8 cellular contexts compared by ENCODE assay signal in the genomic region with DNA sequence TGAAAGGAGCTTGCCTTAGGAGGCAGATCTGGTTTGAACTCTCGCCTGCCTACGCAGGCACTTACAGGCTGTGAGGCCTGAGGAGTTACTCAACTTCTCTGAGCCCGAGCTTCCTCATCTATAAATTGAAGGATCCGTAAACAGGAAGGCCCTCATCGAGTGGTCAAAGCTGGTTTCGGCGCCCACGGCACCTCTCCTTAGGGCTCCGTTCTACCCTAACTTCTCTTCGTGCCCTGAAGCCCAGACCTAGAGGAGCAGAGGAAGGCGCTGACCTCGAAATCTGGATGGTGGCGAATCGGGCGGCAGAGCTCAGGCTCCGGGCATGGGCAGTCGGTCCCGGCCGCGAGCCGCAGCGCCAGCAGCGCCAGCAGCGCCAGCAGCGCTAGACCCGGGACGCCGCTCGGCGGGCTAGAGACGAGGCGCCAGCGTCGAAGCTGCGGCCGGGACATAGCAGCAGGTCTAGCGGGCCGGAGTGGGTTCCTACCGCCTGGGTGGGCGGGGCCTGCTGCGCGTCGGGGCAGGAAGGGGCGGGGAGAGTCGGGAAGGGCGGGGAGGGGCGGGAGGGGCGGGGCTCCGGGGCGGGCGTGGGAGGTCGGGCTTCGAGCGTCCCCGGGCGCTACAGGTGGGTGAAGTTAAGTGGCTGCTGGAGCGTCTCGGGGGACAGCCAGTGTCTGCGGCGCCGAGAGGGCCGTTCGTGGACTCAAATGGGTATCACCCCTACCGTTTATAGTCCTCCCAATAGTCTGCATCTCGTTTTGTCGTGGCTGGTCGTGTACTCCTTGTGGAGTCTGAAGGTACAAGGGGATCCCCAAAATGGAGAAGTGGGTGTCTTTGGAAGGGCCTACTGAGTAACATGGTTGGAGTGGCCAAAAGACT. TPM values are rescaled to one million over a fixed set of nuclear protein-coding genes. Genes with fewer than 3 reads are reported as not detected.
DNase-seq lines count a peak whose midpoint lies in the region; ATAC-seq and TF ChIP-seq lines count a peak whose summit lies in the region.

A gene with protein sequence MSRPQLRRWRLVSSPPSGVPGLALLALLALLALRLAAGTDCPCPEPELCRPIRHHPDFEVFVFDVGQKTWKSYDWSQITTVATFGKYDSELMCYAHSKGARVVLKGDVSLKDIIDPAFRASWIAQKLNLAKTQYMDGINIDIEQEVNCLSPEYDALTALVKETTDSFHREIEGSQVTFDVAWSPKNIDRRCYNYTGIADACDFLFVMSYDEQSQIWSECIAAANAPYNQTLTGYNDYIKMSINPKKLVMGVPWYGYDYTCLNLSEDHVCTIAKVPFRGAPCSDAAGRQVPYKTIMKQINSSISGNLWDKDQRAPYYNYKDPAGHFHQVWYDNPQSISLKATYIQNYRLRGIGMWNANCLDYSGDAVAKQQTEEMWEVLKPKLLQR (minus strand): TSS at position 474 of the 876 bp plus-strand sequence. CDS start 25 bp downstream, at position 449.

- H3K4me1 ChIP-seq in NT2/D1 (ENCODE audit: insufficient read depth, insufficient read length) (peaks cover 1% of the 10 kb centered on the region), endodermal cell (ENCODE audit: control insufficient read depth, insufficient read depth, low read length) (no peaks in the 10 kb centered on the region)

- WGBS in endodermal cell (ENCODE audit: insufficient coverage in 1 of 2, insufficient read length in 1 of 2), 2 experiments: 2 to 5% methylated on average over 19 to 58 of the region's 67 CpGs

- peaks cover 23% of the 10 kb centered on the region for H3K4me1 Mint-ChIP-seq in endodermal cell

- peak within 1 kb of the TSS; percentile 77 for H3K4me3 ChIP-seq in NT2/D1 (ENCODE audit: insufficient read length, low read depth)
- H3K4me3 ChIP-seq in endodermal cell (ENCODE audit: low read length): peak within 1 kb of the TSS; percentile 89

- no peak for TF ChIP-seq CTCF in endodermal cell (conservative IDR thresholded peaks at IDR 0.05)

- H3K27me3 ChIP-seq in NT2/D1 (ENCODE audit: insufficient read depth, insufficient read length) (peaks cover 6% of the 10 kb centered on the region), endodermal cell (ENCODE audit: control insufficient read depth, insufficient read depth, low read length, poor library complexity, severe bottlenecking) (no peaks in the 10 kb centered on the region)

- H3K27ac Mint-ChIP-seq in endodermal cell: peak within 1 kb of the TSS; percentile 99

- H3K36me3 Mint-ChIP-seq in endodermal cell (ENCODE audit: low read depth): peaks cover 19% of the 10 kb centered on the region

- no peaks in the 10 kb centered on the region for H3K9me3 Mint-ChIP-seq in endodermal cell

- peak; percentile 83 for ATAC-seq in GM21360 (IDR thresholded peaks at IDR 0.05; ENCODE audit: unreplicated experiment)

- H3K4me3 Mint-ChIP-seq in endodermal cell: peak within 1 kb of the TSS; percentile 89

- peak within 1 kb of the TSS; percentile 86 for H3K27ac ChIP-seq in endodermal cell (ENCODE audit: low read depth, low read length)

- peaks cover 13% of the 10 kb centered on the region for H3K36me3 ChIP-seq in NT2/D1 (ENCODE audit: insufficient read depth, insufficient read length, low read length)
- H3K36me3 ChIP-seq in endodermal cell (ENCODE audit: control insufficient read depth, insufficient read depth, low read length): peaks cover 23% of the 10 kb centered on the region

- H3K9me3 ChIP-seq in NT2/D1 (ENCODE audit: insufficient read depth, low read length) (peaks cover 4% of the 10 kb centered on the region), endodermal cell (ENCODE audit: control insufficient read depth, low read length) (peaks cover 13% of the 10 kb centered on the region)

- DNase-seq in COR-L47 (lab: John Stamatoyannopoulos, UW) (peak; percentile 85), HT-29 (ENCODE audit: low spot score) (peak; percentile 92), NT2/D1 (ENCODE audit: low read depth, low spot score) (peak; percentile 84), endodermal cell (peak; percentile 95), mesenteric fat pad (ENCODE audit: low spot score) (peak; percentile 97)
- DNase-seq in activated CD8-positive, alpha-beta memory T cell treated with anti-CD3 and anti-CD28 coated beads, Interleukin-2, amount 50 U/mL, for 24 hours (ENCODE audit: extremely low read depth): peak; percentile 54
- peak; percentile 66 for DNase-seq in stimulated activated CD8-positive, alpha-beta memory T cell treated with anti-CD3 and anti-CD28 coated beads, Interleukin-15, amount 100 ng/mL, for 24 hours (ENCODE audit: low read depth)

- H3K27me3 Mint-ChIP-seq in endodermal cell (ENCODE audit: insufficient read depth): peaks cover 2% of the 10 kb centered on the region

- H3K9ac ChIP-seq in NT2/D1 (ENCODE audit: insufficient read length, low read depth): peak within 1 kb of the TSS; percentile 96
- H3K9ac ChIP-seq in endodermal cell (ENCODE audit: extremely low read depth, low read length, poor library complexity, severe bottlenecking): peak within 1 kb of the TSS; percentile 98

RNA-seq across cellular contexts. Expression of the gene that starts here (rescaled TPM):
- 1.8 and 2.8 TPM in 2 replicates for total RNA-seq in HT-29 (2014; rRNA removed; shearing (Covaris generic))
- total RNA-seq in endodermal cell: 10 to 100 TPM; 12.3 to 19.6 TPM
- 13.2 TPM for polyA plus RNA-seq in endodermal cell (2013, experiment 1 of 2)
- 12.3 TPM for polyA plus RNA-seq in endodermal cell (2013, experiment 2 of 2)
- 16.8 TPM for total RNA-seq in mesenteric fat pad

Comparison
In these comparisons a context has a peak if more than half of its experiments do, and no peak if none do; other contexts are left out.
1. Peak in every context shown above with its lines: DNase-seq, ATAC-seq, H3K4me3 ChIP-seq and H3K27ac ChIP-seq.